1 cellular context compared by ENCODE assay signal in the genomic region with DNA sequence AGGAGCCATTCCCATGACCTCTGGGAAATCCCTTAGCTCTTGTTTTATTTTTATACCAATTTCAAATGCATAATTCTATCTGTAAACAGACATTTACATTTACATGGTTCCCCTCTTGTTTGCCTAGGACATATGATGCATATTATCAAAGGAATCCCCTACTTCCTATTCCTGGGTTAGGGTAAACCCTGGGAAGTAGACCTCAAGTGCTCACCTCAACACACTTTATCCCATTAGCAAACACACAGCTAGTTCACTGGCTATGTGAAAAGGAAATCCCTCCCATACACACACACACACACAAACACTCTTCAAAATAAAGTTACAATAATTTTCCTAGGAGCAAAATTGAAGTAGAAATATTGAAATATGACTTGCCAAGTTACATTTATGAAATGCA.
TF ChIP-seq lines count a peak whose summit lies in the region.

No MANE protein-coding gene starts in this region.

TF ChIP-seq in IMR-90, 13 proteins besides CTCF, POLR2A, EP300 and RAD21:
- TF ChIP-seq ELK1 (IDR thresholded peaks at IDR 0.05; ENCODE audit: borderline replicate concordance, low read depth, low read length), result no peak
- no peak for TF ChIP-seq CEBPB (IDR thresholded peaks at IDR 0.05; ENCODE audit: low read depth, low read length)
- TF ChIP-seq FOS (IDR thresholded peaks at IDR 0.05; ENCODE audit: low read depth, low read length), result no peak
- TF ChIP-seq RCOR1 (IDR thresholded peaks at IDR 0.05; ENCODE audit: insufficient replicate concordance, low read length), result no peak
- TF ChIP-seq MAZ (IDR thresholded peaks at IDR 0.05; ENCODE audit: borderline replicate concordance, low read depth, low read length), result no peak
- TF ChIP-seq NFE2L2 (IDR thresholded peaks at IDR 0.05; ENCODE audit: low read depth, low read length), result no peak
- TF ChIP-seq BHLHE40 (IDR thresholded peaks at IDR 0.05; ENCODE audit: low read depth, low read length), result no peak
- TF ChIP-seq SMC3 (IDR thresholded peaks at IDR 0.05; ENCODE audit: low read depth, low read length), result no peak
- TF ChIP-seq RFX5 (IDR thresholded peaks at IDR 0.05; ENCODE audit: low read depth, low read length), result no peak
- TF ChIP-seq CHD1 (IDR thresholded peaks at IDR 0.05; ENCODE audit: low read depth, low read length), result no peak
- no peak for TF ChIP-seq USF2 (IDR thresholded peaks at IDR 0.05; ENCODE audit: low read depth, low read length)
- no peak for TF ChIP-seq MAFK (IDR thresholded peaks at IDR 0.05; ENCODE audit: low read depth, low read length)
- no peak for TF ChIP-seq MXI1 (IDR thresholded peaks at IDR 0.05; ENCODE audit: borderline replicate concordance, low read depth, low read length)
